9 cellular contexts compared by ENCODE assay signal in the genomic region with DNA sequence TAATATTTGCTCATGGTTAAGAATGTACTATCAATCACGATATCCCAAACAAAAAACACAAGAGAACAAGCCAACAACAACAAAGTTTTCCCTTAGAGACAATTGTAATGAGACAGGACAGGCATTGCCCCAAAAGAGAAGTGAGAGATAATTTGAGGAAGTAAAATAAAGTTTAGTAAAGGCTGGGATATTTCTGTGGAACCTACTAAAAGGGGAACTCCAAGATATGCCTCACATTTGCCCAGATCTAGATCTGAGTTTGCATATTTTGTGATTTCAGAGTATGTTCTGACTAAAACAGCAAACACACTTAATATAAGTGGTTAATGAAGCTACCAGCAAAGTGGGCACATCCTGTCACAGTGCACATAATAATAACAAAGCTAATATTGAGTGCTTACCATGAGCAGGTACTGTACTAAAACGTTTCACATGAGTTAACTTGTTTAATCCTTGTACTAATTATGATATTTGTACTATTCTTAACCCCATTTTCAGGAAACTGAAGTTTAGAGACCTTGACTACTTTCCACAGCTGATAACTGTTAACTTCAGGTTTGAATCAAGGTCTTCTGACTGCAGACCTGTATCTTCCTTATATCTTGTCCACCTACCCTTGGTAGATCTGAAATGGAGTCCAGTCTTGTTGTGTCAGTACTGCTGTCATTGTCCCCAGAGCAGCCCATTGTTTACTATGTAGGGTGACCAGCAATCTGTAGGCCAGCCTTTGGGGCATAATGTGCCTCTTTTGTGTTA. TPM values are rescaled to one million over a fixed set of nuclear protein-coding genes. Genes with fewer than 3 reads are reported as not detected.
DNase-seq lines count a peak whose midpoint lies in the region; ATAC-seq lines count a peak whose summit lies in the region.
"Had no signal": no experiment of that assay in that cellular context is flagged by ENCODE, and none has a peak within 500 bp of the region (broad histone marks: within the 10 kb centered on the region; RNA-seq: fewer than 3 reads in every experiment).

No MANE protein-coding gene starts in this region.

- ATAC-seq in GM18511 (IDR thresholded peaks at IDR 0.05; ENCODE audit: unreplicated experiment) (peak; percentile 89), HG02642 (IDR thresholded peaks at IDR 0.05; ENCODE audit: poor library complexity, unreplicated experiment) (peak; percentile 95)
- ATAC-seq: GM23338 had no signal

- DNase-seq in MV-4-11 (lab: John Stamatoyannopoulos, UW) (peak; percentile 95), lung microvascular endothelial cell (ENCODE audit: low read depth in 2 of 2) (peak; percentile 43 to 82), NCI-H1436 (lab: John Stamatoyannopoulos, UW) (no peak), OCI-M2 (lab: John Stamatoyannopoulos, UW; ENCODE audit: unreplicated experiment) (no peak), mesenteric fat pad (ENCODE audit: low spot score) (no peak)
- no peak for DNase-seq in activated effector memory CD4-positive, alpha-beta T cell treated with Interleukin-2 at 50 U/mL for 16 hours

RNA-seq across cellular contexts. Expression of a gene that starts 26.0 kb away (rescaled TPM):
- 87.0 and 121 TPM in 2 replicates for total RNA-seq in lung microvascular endothelial cell
- total RNA-seq in mesenteric fat pad = 38.7 TPM

Comparison
In these comparisons a context has a peak if more than half of its experiments do, and no peak if none do; other contexts are left out.
1. DNase-seq: peak in MV-4-11 (single experiment) and lung microvascular endothelial cell (2 of 2); none in NCI-H1436 (single experiment), OCI-M2 (single experiment), mesenteric fat pad (single experiment) and activated effector memory CD4-positive, alpha-beta T cell treated with Interleukin-2 at 50 U/mL for 16 hours (single experiment).